In the genomic region with DNA sequence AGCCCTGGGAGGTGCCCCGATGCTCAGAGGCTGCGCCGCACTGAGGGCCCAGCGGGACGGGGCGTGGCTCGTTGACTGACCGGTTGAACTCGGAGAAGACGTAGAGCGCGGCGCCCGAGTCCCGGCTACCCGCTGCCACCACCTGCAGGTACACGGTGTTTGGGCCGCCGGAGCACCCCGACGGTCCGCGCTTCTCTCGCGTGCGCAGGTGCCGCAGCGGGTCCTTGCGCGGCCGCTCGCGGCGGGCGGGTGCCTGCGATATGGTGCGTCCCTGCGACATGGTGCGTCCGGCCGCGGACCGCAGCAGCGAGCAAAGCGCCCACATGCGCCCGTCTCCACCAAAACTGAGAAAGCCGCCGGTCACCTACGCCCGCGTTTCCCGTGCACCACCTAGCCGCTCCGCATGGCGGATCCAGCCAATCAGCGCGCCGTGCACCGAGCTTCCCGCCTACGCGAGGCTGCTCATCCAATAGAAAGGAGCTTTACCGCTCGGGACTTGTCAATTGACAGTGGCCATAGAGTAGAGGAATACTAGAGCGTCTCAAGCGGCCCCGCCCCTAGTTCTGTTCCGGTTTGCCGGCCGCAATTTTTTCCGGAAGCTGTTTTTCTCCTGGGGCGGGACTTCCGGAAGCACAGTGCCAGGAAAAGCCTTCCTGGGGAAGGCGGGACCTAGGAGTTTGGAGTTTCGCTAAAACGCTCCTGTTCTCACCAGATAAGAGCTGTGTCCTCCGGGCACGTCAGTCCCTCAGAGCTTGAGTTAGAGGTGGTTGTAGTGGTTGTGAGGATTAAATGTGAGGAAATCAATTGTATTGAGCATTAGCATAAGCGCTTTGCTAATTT, we compare ENCODE assay signal across 8 cellular contexts. TPM values are rescaled to one million over a fixed set of nuclear protein-coding genes. Genes with fewer than 3 reads are reported as not detected.
DNase-seq lines count a peak whose midpoint lies in the region; TF ChIP-seq lines count a peak whose summit lies in the region.

A gene with protein sequence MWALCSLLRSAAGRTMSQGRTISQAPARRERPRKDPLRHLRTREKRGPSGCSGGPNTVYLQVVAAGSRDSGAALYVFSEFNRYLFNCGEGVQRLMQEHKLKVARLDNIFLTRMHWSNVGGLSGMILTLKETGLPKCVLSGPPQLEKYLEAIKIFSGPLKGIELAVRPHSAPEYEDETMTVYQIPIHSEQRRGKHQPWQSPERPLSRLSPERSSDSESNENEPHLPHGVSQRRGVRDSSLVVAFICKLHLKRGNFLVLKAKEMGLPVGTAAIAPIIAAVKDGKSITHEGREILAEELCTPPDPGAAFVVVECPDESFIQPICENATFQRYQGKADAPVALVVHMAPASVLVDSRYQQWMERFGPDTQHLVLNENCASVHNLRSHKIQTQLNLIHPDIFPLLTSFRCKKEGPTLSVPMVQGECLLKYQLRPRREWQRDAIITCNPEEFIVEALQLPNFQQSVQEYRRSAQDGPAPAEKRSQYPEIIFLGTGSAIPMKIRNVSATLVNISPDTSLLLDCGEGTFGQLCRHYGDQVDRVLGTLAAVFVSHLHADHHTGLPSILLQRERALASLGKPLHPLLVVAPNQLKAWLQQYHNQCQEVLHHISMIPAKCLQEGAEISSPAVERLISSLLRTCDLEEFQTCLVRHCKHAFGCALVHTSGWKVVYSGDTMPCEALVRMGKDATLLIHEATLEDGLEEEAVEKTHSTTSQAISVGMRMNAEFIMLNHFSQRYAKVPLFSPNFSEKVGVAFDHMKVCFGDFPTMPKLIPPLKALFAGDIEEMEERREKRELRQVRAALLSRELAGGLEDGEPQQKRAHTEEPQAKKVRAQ (minus strand): TSS at position 405 of the 840 bp plus-strand sequence. CDS start 80 bp downstream, at position 325.

- TF ChIP-seq CTCF in HFFc6 (IDR thresholded peaks at IDR 0.05), result no peak; the same call in 1 of the 2 replicates

- peak within 1 kb of the TSS; percentile 85 for H3K27ac ChIP-seq in subcutaneous abdominal adipose tissue (ENCODE audit: low read depth, low read length)

- intact Hi-C loops in activated naive CD4-positive, alpha-beta T cell treated with anti-CD3 and anti-CD28 coated beads for 36 hours (cut with micrococcal nuclease), result loop anchor here (1.0 to 10.0 kb wide), 5 partner anchors 1021 to 1409 kb away; partner anchors contain the start of genes COX10, HS3ST3B1 and ZNF18

- peak within 1 kb of the TSS; percentile 98 for H3K4me3 Mint-ChIP-seq in HFFc6
- H3K4me3 Mint-ChIP-seq in activated naive CD4-positive, alpha-beta T cell treated with anti-CD3 and anti-CD28 coated beads for 36 hours, result peak within 1 kb of the TSS; percentile 93

- no peaks in the 10 kb centered on the region for H3K27me3 Mint-ChIP-seq in HFFc6 (ENCODE audit: insufficient read depth)
- H3K27me3 Mint-ChIP-seq in activated naive CD4-positive, alpha-beta T cell treated with anti-CD3 and anti-CD28 coated beads for 36 hours (ENCODE audit: low read depth), result no peaks in the 10 kb centered on the region

- peaks cover 40% of the 10 kb centered on the region for H3K4me1 Mint-ChIP-seq in HFFc6 (ENCODE audit: low read depth)
- peaks cover 27% of the 10 kb centered on the region for H3K4me1 Mint-ChIP-seq in activated naive CD4-positive, alpha-beta T cell treated with anti-CD3 and anti-CD28 coated beads for 36 hours (ENCODE audit: low read depth)

- peaks cover 33% of the 10 kb centered on the region for H3K36me3 ChIP-seq in neuron (ENCODE audit: insufficient read depth, low read length)
- peaks cover 22 to 34% (median 31%) of the 10 kb centered on the region in 5 donors for H3K36me3 ChIP-seq in subcutaneous abdominal adipose tissue (ENCODE audit: control insufficient read depth in 5 of 5, insufficient read depth in 5 of 5, low read length in 5 of 5)

- DNase-seq in GM04504 (ENCODE audit: low read depth) (peak; percentile 98), HFFc6 (peak; percentile 100), NAMALWA (ENCODE audit: low spot score) (peak; percentile 93), SK-N-DZ (ENCODE audit: low spot score) (peak; percentile 99), foreskin melanocyte (peak; percentile 95)
- peak; percentile 97 for DNase-seq in activated naive CD4-positive, alpha-beta T cell treated with anti-CD3 and anti-CD28 coated beads for 36 hours

- H3K27ac Mint-ChIP-seq in HFFc6, result peak within 1 kb of the TSS; percentile 98
- H3K27ac Mint-ChIP-seq in activated naive CD4-positive, alpha-beta T cell treated with anti-CD3 and anti-CD28 coated beads for 36 hours, result peak within 1 kb of the TSS; percentile 97

- H3K9me3 ChIP-seq in neuron (ENCODE audit: low read length) (no peaks in the 10 kb centered on the region), subcutaneous abdominal adipose tissue (ENCODE audit: control insufficient read depth in 5 of 5, low read length in 5 of 5) (no peaks in the 10 kb centered on the region)

- H3K4me1 ChIP-seq in neuron (ENCODE audit: insufficient read depth, low read length) (peaks cover 8% of the 10 kb centered on the region), subcutaneous abdominal adipose tissue (ENCODE audit: control insufficient read depth in 5 of 5, insufficient read depth in 5 of 5, low read length in 5 of 5) (peaks cover 2 to 20% (median 14%) of the 10 kb centered on the region in 5 donors)

- H3K36me3 Mint-ChIP-seq in HFFc6 (ENCODE audit: low read depth), result peaks cover 28% of the 10 kb centered on the region
- peaks cover 34% of the 10 kb centered on the region for H3K36me3 Mint-ChIP-seq in activated naive CD4-positive, alpha-beta T cell treated with anti-CD3 and anti-CD28 coated beads for 36 hours (ENCODE audit: low read depth)

- H3K4me3 ChIP-seq in neuron (ENCODE audit: low read length) (peak within 1 kb of the TSS; percentile 75), subcutaneous abdominal adipose tissue (ENCODE audit: low read depth in 1 of 5, low read length in 5 of 5) (peak within 1 kb of the TSS; percentile 82 to 94 (median 90))

- peak within 1 kb of the TSS; percentile 94 for H2AFZ ChIP-seq in neuron (ENCODE audit: low read depth, low read length)

- H3K9me3 Mint-ChIP-seq in HFFc6, result no peaks in the 10 kb centered on the region
- H3K9me3 Mint-ChIP-seq in activated naive CD4-positive, alpha-beta T cell treated with anti-CD3 and anti-CD28 coated beads for 36 hours, result no peaks in the 10 kb centered on the region

- H3K27me3 ChIP-seq in neuron (ENCODE audit: insufficient read depth, low read length), result no peaks in the 10 kb centered on the region
- H3K27me3 ChIP-seq in subcutaneous abdominal adipose tissue (ENCODE audit: control insufficient read depth in 5 of 5, insufficient read depth in 4 of 5, low read length in 5 of 5), result no peaks in the 10 kb centered on the region

- CTCF ChIA-PET in activated naive CD4-positive, alpha-beta T cell treated with anti-CD3 and anti-CD28 coated beads for 36 hours (lab: Charles Lee), result interaction anchor here (0.7 to 6.2 kb wide), 4 partner anchors 11 to 411 kb away, joined by 3 to 100 read pairs (median 6); no protein-coding TSS in a partner anchor

- peak within 1 kb of the TSS; percentile 87 to 93 (median 87) for H3K9ac ChIP-seq in subcutaneous abdominal adipose tissue (ENCODE audit: low read length in 5 of 5)

RNA-seq across cellular contexts. Expression of the gene that starts here (rescaled TPM):
- total RNA-seq in HFFc6 (2021; fragmentation: NEBNext Ultra II Directional; extraction: Animal tissue kit (Norgen Biotek cat#: 25700)), result 10 to 100 TPM; 49.8 to 63.8 (median 55.7) TPM
- polyA plus RNA-seq in SK-N-DZ (2014; cell fraction: cytosol; rRNA removed), result 55.0 and 58.6 TPM in 2 replicates
- 142 and 156 TPM in 2 replicates for polyA plus RNA-seq in SK-N-DZ (2014; cell fraction: nucleus; rRNA removed)
- total RNA-seq in activated naive CD4-positive, alpha-beta T cell treated with anti-CD3 and anti-CD28 coated beads for 36 hours, result 10 to 100 TPM; 74.1 to 75.9 TPM

Comparison
In these comparisons a context has a peak if more than half of its experiments do, and no peak if none do; other contexts are left out.
1. Peak in every context shown above with its lines: DNase-seq, H3K4me3 ChIP-seq and H3K27ac ChIP-seq.